In genomic region chr10:102069066-102069465, GRCh38 we compare ENCODE assay signal across 22 cellular contexts. TPM values are rescaled to one million over a fixed set of nuclear protein-coding genes. Genes with fewer than 3 reads are reported as not detected.
DNase-seq lines count a peak whose midpoint lies in the region; ATAC-seq and TF ChIP-seq lines count a peak whose summit lies in the region.
"Had no signal": no experiment of that assay in that cellular context is flagged by ENCODE, and none has a peak within 500 bp of the region (broad histone marks: within the 10 kb centered on the region; RNA-seq: fewer than 3 reads in every experiment).

No MANE protein-coding gene starts in this region.

- no peak for DNase-seq in activated CD4-positive, alpha-beta T cell treated with anti-CD3 and anti-CD28 coated beads for 36 hours
- DNase-seq in activated CD4-positive, alpha-beta T cell treated with anti-CD3 and anti-CD28 coated beads for 48 hours: no peak
- DNase-seq in HCT116 (ENCODE audit: low read depth, low spot score) (no peak), T-helper 17 cell (no peak), GM20000 (ENCODE audit: low spot score) (no peak)
- DNase-seq in activated T-cell treated with anti-CD3 and anti-CD28 coated beads, Interleukin-2, amount 50 U/mL, for 72 hours: no peak
- DNase-seq: activated CD8-positive, alpha-beta memory T cell treated with anti-CD3 and anti-CD28 coated beads, Interleukin-2, amount 50 U/mL, for 4 hours; erythroblast; foreskin melanocyte; HFFc6; islet precursor cell; NCI-H1694 treated with DMSO at 0.1 percent for 48 hours; NCI-H69; ovary; right cardiac atrium; SHP77 treated with DMSO at 0.1 percent for 48 hours; stimulated activated CD8-positive, alpha-beta memory T cell treated with anti-CD3 and anti-CD28 coated beads, Interleukin-4, amount 100 ng/mL, for 48 hours; substantia nigra had no signal

- H3K4me3 Mint-ChIP-seq in activated CD4-positive, alpha-beta T cell treated with anti-CD3 and anti-CD28 coated beads for 36 hours: no peak overlapping the region
- peak overlapping the region; percentile 5 for H3K4me3 Mint-ChIP-seq in T-helper 17 cell
- peak overlapping the region; percentile 34 to 37 (median 36) for H3K4me3 Mint-ChIP-seq in nephron
- no peak overlapping the region for H3K4me3 Mint-ChIP-seq in activated T-cell treated with anti-CD3 and anti-CD28 coated beads, Interleukin-2, amount 50 U/mL, for 72 hours
- H3K4me3 Mint-ChIP-seq: HFFc6 had no signal

- no peaks in the 10 kb centered on the region for H3K9me2 ChIP-seq in HCT116 (ENCODE audit: insufficient read depth)

- no peaks in the 10 kb centered on the region for H3K27me3 Mint-ChIP-seq in activated CD4-positive, alpha-beta T cell treated with anti-CD3 and anti-CD28 coated beads for 36 hours
- H3K27me3 Mint-ChIP-seq in T-helper 17 cell (no peaks in the 10 kb centered on the region), nephron (ENCODE audit: low read depth) (peaks cover 3% of the 10 kb centered on the region)
- H3K27me3 Mint-ChIP-seq in activated T-cell treated with anti-CD3 and anti-CD28 coated beads, Interleukin-2, amount 50 U/mL, for 72 hours (ENCODE audit: low read depth): no peaks in the 10 kb centered on the region

- H3K4me1 ChIP-seq in HCT116 (ENCODE audit: control insufficient read depth in 1 of 2, insufficient read depth in 2 of 2, low read length in 2 of 2): peaks cover 17 to 27% of the 10 kb centered on the region in 2 experiments

- no TSS peak for BruUV-seq in HCT116 (replicated peaks; lab: Mats Ljungman, UMichigan)

- CTCF ChIA-PET in activated CD4-positive, alpha-beta T cell treated with anti-CD3 and anti-CD28 coated beads for 36 hours (lab: Charles Lee): interaction anchor here (0.8 to 1.7 kb wide), 8 partner anchors 12 to 288 kb away, joined by 3 to 16 read pairs (median 4); no protein-coding TSS in a partner anchor
- CTCF ChIA-PET in HCT116 (lab: Charles Lee): interaction anchor here (0.9 to 2.9 kb wide), 3 partner anchors 59 to 229 kb away, joined by 3 to 14 read pairs (median 7); no protein-coding TSS in a partner anchor

- no peaks in the 10 kb centered on the region for H3K36me3 Mint-ChIP-seq in activated CD4-positive, alpha-beta T cell treated with anti-CD3 and anti-CD28 coated beads for 36 hours (ENCODE audit: low read depth)
- H3K36me3 Mint-ChIP-seq in T-helper 17 cell (ENCODE audit: low read depth) (no peaks in the 10 kb centered on the region), nephron (ENCODE audit: low read depth) (no peaks in the 10 kb centered on the region)
- no peaks in the 10 kb centered on the region for H3K36me3 Mint-ChIP-seq in activated T-cell treated with anti-CD3 and anti-CD28 coated beads, Interleukin-2, amount 50 U/mL, for 72 hours (ENCODE audit: insufficient read depth in 2 of 2)

- TF ChIP-seq CTCF in HCT116 (IDR thresholded peaks at IDR 0.05 in 2 of 3, conservative IDR thresholded peaks at IDR 0.05 in 1 of 3; ENCODE audit: borderline replicate concordance in 1 of 3, insufficient read depth in 1 of 3, low read depth in 2 of 3, low read length in 2 of 3) (no peak), nephron (IDR thresholded peaks at IDR 0.05; ENCODE audit: unreplicated experiment in 3 of 3) (no peak), GM20000 (IDR thresholded peaks at IDR 0.05; ENCODE audit: extremely low read depth, missing control alignments) (no peak)

- POLR2A ChIA-PET in activated CD4-positive, alpha-beta T cell treated with anti-CD3 and anti-CD28 coated beads for 36 hours (lab: Charles Lee): interaction anchor here (0.6 to 1.3 kb wide), 3 partner anchors 20 to 228 kb away, joined by 3 to 4 read pairs (median 4); no protein-coding TSS in a partner anchor
- POLR2A ChIA-PET in HCT116 (lab: Charles Lee): interaction anchor here (1.3 to 2.4 kb wide), 2 partner anchors 11 to 13 kb away, joined by 3 to 10 read pairs; partner anchors contain the start of gene ARMH3

- H3K79me2 ChIP-seq in HCT116 (ENCODE audit: insufficient read depth, low read length): peaks cover 31% of the 10 kb centered on the region

- ATAC-seq in activated CD4-positive, alpha-beta T cell treated with anti-CD3 and anti-CD28 coated beads for 36 hours: no peak
- ATAC-seq in HCT116 (no peak), T-helper 17 cell (no peak), HG03565 (IDR thresholded peaks at IDR 0.05; ENCODE audit: unreplicated experiment) (no peak)
- no peak for ATAC-seq in activated T-cell treated with anti-CD3 and anti-CD28 coated beads, Interleukin-2, amount 50 U/mL, for 72 hours (replicated peaks in 1 of 2)
- ATAC-seq: A549, right cardiac atrium had no signal

- RAD21 ChIA-PET in HCT116 (lab: Charles Lee; ENCODE audit: low non-redundant PET in 1 of 2, low total read pairs in 2 of 2, uncharacterized antibody in 2 of 2, unreplicated experiment in 2 of 2): no interaction called here

- TF ChIP-seq POLR2A in HCT116 (IDR thresholded peaks at IDR 0.05; ENCODE audit: borderline replicate concordance, extremely low read depth, insufficient read depth, insufficient read length): no peak

- intact Hi-C loops in activated CD4-positive, alpha-beta T cell treated with anti-CD3 and anti-CD28 coated beads for 36 hours (cut with DNase I, micrococcal nuclease): loop anchor here in 1 of 2 experiments (5.0 kb wide), 1 partner anchor 377 kb away; no protein-coding TSS in a partner anchor
- intact Hi-C loops in HCT116 (cut with micrococcal nuclease): no loop called here

- no peak overlapping the region for H3K27ac ChIP-seq in HCT116 (ENCODE audit: low read depth, low read length)
- H3K27ac ChIP-seq: A549, ascending aorta, ovary had no signal

- H3K36me3 ChIP-seq in HCT116 (ENCODE audit: control insufficient read depth in 1 of 2, insufficient read depth in 2 of 2, low read length in 2 of 2): 0 out of 4 replicates have a peak, but pooled peaks cover 0 to 2% of the 10 kb centered on the region in 2 experiments
- H3K36me3 ChIP-seq: ovary had no signal

- no peak for TF ChIP-seq RAD21 in HCT116 (IDR thresholded peaks at IDR 0.05; ENCODE audit: low read depth)

- no peaks in the 10 kb centered on the region for H3K27me3 ChIP-seq in HCT116 (ENCODE audit: insufficient read depth, low read length)
- H3K27me3 ChIP-seq: ascending aorta, ovary had no signal

- H3K4me1 Mint-ChIP-seq in activated CD4-positive, alpha-beta T cell treated with anti-CD3 and anti-CD28 coated beads for 36 hours: peaks cover 20% of the 10 kb centered on the region
- H3K4me1 Mint-ChIP-seq in T-helper 17 cell (peaks cover 21% of the 10 kb centered on the region), nephron (peaks cover 5% of the 10 kb centered on the region)
- H3K4me1 Mint-ChIP-seq in activated T-cell treated with anti-CD3 and anti-CD28 coated beads, Interleukin-2, amount 50 U/mL, for 72 hours (ENCODE audit: low read depth): peaks cover 29% of the 10 kb centered on the region

- H3K9me3 Mint-ChIP-seq in activated CD4-positive, alpha-beta T cell treated with anti-CD3 and anti-CD28 coated beads for 36 hours (ENCODE audit: low read depth): no peaks in the 10 kb centered on the region
- H3K9me3 Mint-ChIP-seq in nephron: no peaks in the 10 kb centered on the region
- no peaks in the 10 kb centered on the region for H3K9me3 Mint-ChIP-seq in activated T-cell treated with anti-CD3 and anti-CD28 coated beads, Interleukin-2, amount 50 U/mL, for 72 hours
- H3K9me3 Mint-ChIP-seq: HFFc6 had no signal

- no peak overlapping the region for H2AFZ ChIP-seq in HCT116 (ENCODE audit: low read depth, low read length, poor library complexity, severe bottlenecking)

- H3K4me3 ChIP-seq in HCT116 (replicated peaks in 1 of 2; ENCODE audit: low read depth in 1 of 2, low read length in 2 of 2): no peak overlapping the region
- H3K4me3 ChIP-seq: A549, ascending aorta, ovary had no signal

- H4K20me1 ChIP-seq in HCT116 (ENCODE audit: insufficient read depth): no peaks in the 10 kb centered on the region

- H3K27ac Mint-ChIP-seq in activated CD4-positive, alpha-beta T cell treated with anti-CD3 and anti-CD28 coated beads for 36 hours: peak overlapping the region; percentile 51
- H3K27ac Mint-ChIP-seq in T-helper 17 cell (no peak overlapping the region), nephron (no peak overlapping the region)
- no peak overlapping the region for H3K27ac Mint-ChIP-seq in activated T-cell treated with anti-CD3 and anti-CD28 coated beads, Interleukin-2, amount 50 U/mL, for 72 hours
- H3K27ac Mint-ChIP-seq: HFFc6 had no signal

- no peak overlapping the region for H3K4me2 ChIP-seq in HCT116 (ENCODE audit: low read length)
- H3K4me2 ChIP-seq: A549 had no signal

- H3K9ac ChIP-seq in HCT116 (ENCODE audit: low read length): no peak overlapping the region

- H3K9me3 ChIP-seq in HCT116 (ENCODE audit: control insufficient read depth in 1 of 2, insufficient read depth in 1 of 2, low read depth in 1 of 2, low read length in 2 of 2): no peaks in the 10 kb centered on the region
- H3K9me3 ChIP-seq in T-helper 17 cell (ENCODE audit: control insufficient read depth, low read length, poor library complexity, severe bottlenecking): no peaks in the 10 kb centered on the region
- H3K9me3 ChIP-seq: A549, ascending aorta, ovary had no signal

TF ChIP-seq in HCT116, 20 proteins besides CTCF, POLR2A, EP300 and RAD21:
- 0 out of 2 replicates have a peak, but pooled peaks have one; percentile 8 for TF ChIP-seq POLR2AphosphoS5 (IDR thresholded peaks at IDR 0.05; ENCODE audit: low read depth, low read length)
- TF ChIP-seq YY1 (IDR thresholded peaks at IDR 0.05; ENCODE audit: extremely low read depth, insufficient replicate concordance, low read depth, low read length): no peak

RNA-seq across cellular contexts. Expression of gene HPS6, which starts 3.9 kb away (rescaled TPM):
- 10 to 100 TPM; 12.9 to 18.9 TPM for total RNA-seq in activated CD4-positive, alpha-beta T cell treated with anti-CD3 and anti-CD28 coated beads for 36 hours
- total RNA-seq in HCT116 (2021; ENCODE audit: unreplicated experiment) (31.7 TPM), T-helper 17 cell (10 to 100 TPM; 12.4 to 15.8 TPM)
- 16.4 and 20.0 TPM in 2 replicates for polyA plus RNA-seq in HCT116 (2012)
- total RNA-seq in activated T-cell treated with anti-CD3 and anti-CD28 coated beads, Interleukin-2, amount 50 U/mL, for 72 hours: 10 to 100 TPM; 11.8 to 14.0 TPM

RNA-seq across cellular contexts. Expression of gene ARMH3, which starts 13.1 kb away (rescaled TPM):
- 10 to 100 TPM; 16.0 to 21.0 TPM for total RNA-seq in activated CD4-positive, alpha-beta T cell treated with anti-CD3 and anti-CD28 coated beads for 36 hours
- total RNA-seq in HCT116 (2021; ENCODE audit: unreplicated experiment): 30.4 TPM
- 19.3 and 19.9 TPM in 2 replicates for polyA plus RNA-seq in HCT116 (2012)
- total RNA-seq in T-helper 17 cell: 10 to 100 TPM; 25.6 to 27.2 TPM
- 10 to 100 TPM; 20.1 to 23.1 TPM for total RNA-seq in activated T-cell treated with anti-CD3 and anti-CD28 coated beads, Interleukin-2, amount 50 U/mL, for 72 hours

RNA-seq across cellular contexts. Expression of gene LDB1, which starts 51.1 kb away (rescaled TPM):
- total RNA-seq in activated CD4-positive, alpha-beta T cell treated with anti-CD3 and anti-CD28 coated beads for 36 hours: 10 to 100 TPM; 69.6 to 86.7 TPM
- 63.9 TPM for total RNA-seq in HCT116 (2021; ENCODE audit: unreplicated experiment)
- 55.1 and 61.6 TPM in 2 replicates for polyA plus RNA-seq in HCT116 (2012)
- 100 to 1,000 TPM; 104 to 112 TPM for total RNA-seq in T-helper 17 cell
- 10 to 100 TPM; 65.1 to 71.2 TPM for total RNA-seq in activated T-cell treated with anti-CD3 and anti-CD28 coated beads, Interleukin-2, amount 50 U/mL, for 72 hours

Comparison
In these comparisons a context has a peak if more than half of its experiments do, and no peak if none do; other contexts are left out.
1. H3K4me3 Mint-ChIP-seq: peak in T-helper 17 cell (single experiment) and nephron (3 of 3); none in activated CD4-positive, alpha-beta T cell treated with anti-CD3 and anti-CD28 coated beads for 36 hours (single experiment) and activated T-cell treated with anti-CD3 and anti-CD28 coated beads, Interleukin-2, amount 50 U/mL, for 72 hours (0 of 2).